9 cellular contexts compared by ENCODE assay signal in genomic region chr12:7935464-7935772, GRCh38. TPM values are rescaled to one million over a fixed set of nuclear protein-coding genes. Genes with fewer than 3 reads are reported as not detected.
DNase-seq lines count a peak whose midpoint lies in the region; ATAC-seq and TF ChIP-seq lines count a peak whose summit lies in the region.
"Had no signal": no experiment of that assay in that cellular context is flagged by ENCODE, and none has a peak within 500 bp of the region (broad histone marks: within the 10 kb centered on the region; RNA-seq: fewer than 3 reads in every experiment).

No MANE protein-coding gene starts in this region.

- intact Hi-C loops in HCT116 (cut with micrococcal nuclease) = loop anchor here (10.0 kb wide), 1 partner anchor 139 kb away; no protein-coding TSS in a partner anchor

- H3K4me1 ChIP-seq in ACC112 (ENCODE audit: control insufficient read depth, insufficient read depth, low read length, unreplicated experiment) (peaks cover 15% of the 10 kb centered on the region), HCT116 (ENCODE audit: control insufficient read depth in 1 of 2, insufficient read depth in 2 of 2, low read length in 2 of 2) (peaks cover 2 to 20% of the 10 kb centered on the region in 2 experiments; a peak in 3 of 4 replicates), mucosa of rectum (ENCODE audit: control insufficient read depth in 2 of 2, insufficient read depth in 2 of 2, low read length in 2 of 2) (peaks cover 5 to 6% of the 10 kb centered on the region in 2 donors)

- H3K4me3 ChIP-seq in ACC112 (ENCODE audit: low read depth, low read length) (peak overlapping the region; percentile 97), HCT116 (replicated peaks in 1 of 2; ENCODE audit: low read depth in 1 of 2, low read length in 2 of 2) (peak overlapping the region; percentile 20 to 27; a peak in 3 of 4 replicates), choroid plexus epithelial cell (ENCODE audit: low read depth, low read length) (peak overlapping the region; percentile 75), mucosa of rectum (ENCODE audit: low read length in 2 of 2) (peak overlapping the region; percentile 71 to 75)

- H3K27me3 ChIP-seq in ACC112 (ENCODE audit: insufficient read depth, low read length) = no peaks in the 10 kb centered on the region
- no peaks in the 10 kb centered on the region for H3K27me3 ChIP-seq in HCT116 (ENCODE audit: insufficient read depth, low read length)
- H3K27me3 ChIP-seq in mucosa of rectum (ENCODE audit: control insufficient read depth in 2 of 2, insufficient read depth in 2 of 2, low read length in 2 of 2) = no peaks in the 10 kb centered on the region

- no peaks in the 10 kb centered on the region for H3K9me3 ChIP-seq in HCT116 (ENCODE audit: control insufficient read depth in 1 of 2, insufficient read depth in 1 of 2, low read depth in 1 of 2, low read length in 2 of 2)
- no peaks in the 10 kb centered on the region for H3K9me3 ChIP-seq in mucosa of rectum (ENCODE audit: control insufficient read depth in 2 of 2, low read length in 2 of 2)

- POLR2A ChIA-PET in HCT116 (lab: Charles Lee) = interaction anchor here (1.6 kb wide), 1 partner anchor 25 kb away, joined by 12 read pairs; no protein-coding TSS in a partner anchor

- H3K27ac ChIP-seq in ACC112 (ENCODE audit: low read depth, low read length) (peak overlapping the region; percentile 80), HCT116 (ENCODE audit: low read depth, low read length) (no peak overlapping the region), mucosa of rectum (ENCODE audit: low read depth in 2 of 2, low read length in 2 of 2) (peak overlapping the region; percentile 76 to 78)

- no peaks in the 10 kb centered on the region for H3K9me2 ChIP-seq in HCT116 (ENCODE audit: insufficient read depth)

- peak overlapping the region; percentile 40 for H3K4me2 ChIP-seq in HCT116 (ENCODE audit: low read length)

- H3K9ac ChIP-seq in HCT116 (ENCODE audit: low read length) = no peak overlapping the region
- peak overlapping the region; percentile 62 to 88 for H3K9ac ChIP-seq in mucosa of rectum (ENCODE audit: low read depth in 1 of 2, low read length in 2 of 2)

- H3K79me2 ChIP-seq in ACC112 (ENCODE audit: control insufficient read depth, insufficient read depth, low read length, unreplicated experiment) = peaks cover 46% of the 10 kb centered on the region
- H3K79me2 ChIP-seq in HCT116 (ENCODE audit: insufficient read depth, low read length) = no peaks in the 10 kb centered on the region

- no peak for TF ChIP-seq RAD21 in HCT116 (IDR thresholded peaks at IDR 0.05; ENCODE audit: low read depth)

- H4K20me1 ChIP-seq in HCT116 (ENCODE audit: insufficient read depth) = no peaks in the 10 kb centered on the region

- no peak for DNase-seq in HCT116 (ENCODE audit: low read depth, low spot score)
- DNase-seq in choroid plexus epithelial cell (ENCODE audit: low read depth) = no peak
- no peak for DNase-seq in medulla oblongata (ENCODE audit: extremely low spot score)
- DNase-seq: DMS53 had no signal

- TF ChIP-seq POLR2A in HCT116 (IDR thresholded peaks at IDR 0.05; ENCODE audit: borderline replicate concordance, extremely low read depth, insufficient read depth, insufficient read length) = no peak

- no peak for TF ChIP-seq CTCF in HCT116 (IDR thresholded peaks at IDR 0.05 in 2 of 3, conservative IDR thresholded peaks at IDR 0.05 in 1 of 3; ENCODE audit: borderline replicate concordance in 1 of 3, insufficient read depth in 1 of 3, low read depth in 2 of 3, low read length in 2 of 3)
- no peak for TF ChIP-seq CTCF in choroid plexus epithelial cell (conservative IDR thresholded peaks at IDR 0.05; ENCODE audit: low read depth, low read length)

- H3K36me3 ChIP-seq in ACC112 (ENCODE audit: insufficient read depth, low read length) = peaks cover 16% of the 10 kb centered on the region
- no peaks in the 10 kb centered on the region for H3K36me3 ChIP-seq in HCT116 (ENCODE audit: control insufficient read depth in 1 of 2, insufficient read depth in 2 of 2, low read length in 2 of 2)
- peaks cover 0 to 3% of the 10 kb centered on the region in 2 donors for H3K36me3 ChIP-seq in mucosa of rectum (ENCODE audit: control insufficient read depth in 2 of 2, insufficient read depth in 2 of 2, low read length in 2 of 2)

- CTCF ChIA-PET in HCT116 (lab: Charles Lee) = interaction anchor here (2.0 kb wide), 1 partner anchor 25 kb away, joined by 8 read pairs; no protein-coding TSS in a partner anchor

- ATAC-seq in HCT116 (no peak), GM21390 (IDR thresholded peaks at IDR 0.05; ENCODE audit: unreplicated experiment) (no peak), HG02798 (IDR thresholded peaks at IDR 0.05; ENCODE audit: poor library complexity, unreplicated experiment) (no peak), GM21360 (IDR thresholded peaks at IDR 0.05; ENCODE audit: unreplicated experiment) (no peak)

- BruUV-seq in HCT116 (replicated peaks; lab: Mats Ljungman, UMichigan) = no TSS peak

- RAD21 ChIA-PET in HCT116 (lab: Charles Lee; ENCODE audit: low non-redundant PET in 1 of 2, low total read pairs in 2 of 2, uncharacterized antibody in 2 of 2, unreplicated experiment in 2 of 2) = no interaction called here

- H2AFZ ChIP-seq in ACC112 (ENCODE audit: low read length, unreplicated experiment) (no peak overlapping the region), HCT116 (ENCODE audit: low read depth, low read length, poor library complexity, severe bottlenecking) (peak overlapping the region; percentile 14)

TF ChIP-seq in HCT116, 20 proteins besides CTCF, POLR2A, EP300 and RAD21 (continues in another document):
- TF ChIP-seq YY1 (IDR thresholded peaks at IDR 0.05; ENCODE audit: extremely low read depth, insufficient replicate concordance, low read depth, low read length) = no peak
- TF ChIP-seq TCF7L2 (IDR thresholded peaks at IDR 0.05; ENCODE audit: borderline replicate concordance, extremely low read depth, insufficient read depth, insufficient read length) = no peak
- no peak for TF ChIP-seq ZFX (IDR thresholded peaks at IDR 0.05)
- no peak for TF ChIP-seq JUND (IDR thresholded peaks at IDR 0.05)
- TF ChIP-seq SP1 (IDR thresholded peaks at IDR 0.05; ENCODE audit: low read depth) = no peak
- TF ChIP-seq FOSL1 (IDR thresholded peaks at IDR 0.05; ENCODE audit: low read depth) = no peak
- TF ChIP-seq CBX3 (IDR thresholded peaks at IDR 0.05; ENCODE audit: low read depth) = no peak
- no peak for TF ChIP-seq EZH2phosphoT487 (IDR thresholded peaks at IDR 0.05; ENCODE audit: borderline replicate concordance)
- no peak for TF ChIP-seq REST (IDR thresholded peaks at IDR 0.05; ENCODE audit: low read depth)
- TF ChIP-seq ZBTB33 (IDR thresholded peaks at IDR 0.05; ENCODE audit: extremely low read depth, insufficient replicate concordance, low read length) = no peak
- TF ChIP-seq EZH2 (IDR thresholded peaks at IDR 0.05) = no peak
- TF ChIP-seq EGR1 (IDR thresholded peaks at IDR 0.05; ENCODE audit: low read depth) = no peak
- no peak for TF ChIP-seq POLR2AphosphoS5 (IDR thresholded peaks at IDR 0.05; ENCODE audit: low read depth, low read length)
- no peak for TF ChIP-seq ATF3 (IDR thresholded peaks at IDR 0.05)
- TF ChIP-seq MAX (IDR thresholded peaks at IDR 0.05) = no peak
- no peak for TF ChIP-seq CEBPB (IDR thresholded peaks at IDR 0.05; ENCODE audit: low read depth)

RNA-seq across cellular contexts. Expression of gene SLC2A3, which starts 0.6 kb away (rescaled TPM):
- total RNA-seq in HCT116 (2021; ENCODE audit: unreplicated experiment) = 10.5 TPM
- polyA plus RNA-seq in HCT116 (2012) = 7.0 TPM in 2 replicates

Comparison
In these comparisons a context has a peak if more than half of its experiments do, and no peak if none do; other contexts are left out.
1. H3K4me3 ChIP-seq: peak in every context shown above with its lines; median percentile 97 in ACC112; 75 in choroid plexus epithelial cell; 73 in mucosa of rectum; 24 in HCT116.